13 cellular contexts compared by ENCODE assay signal in the genomic region with DNA sequence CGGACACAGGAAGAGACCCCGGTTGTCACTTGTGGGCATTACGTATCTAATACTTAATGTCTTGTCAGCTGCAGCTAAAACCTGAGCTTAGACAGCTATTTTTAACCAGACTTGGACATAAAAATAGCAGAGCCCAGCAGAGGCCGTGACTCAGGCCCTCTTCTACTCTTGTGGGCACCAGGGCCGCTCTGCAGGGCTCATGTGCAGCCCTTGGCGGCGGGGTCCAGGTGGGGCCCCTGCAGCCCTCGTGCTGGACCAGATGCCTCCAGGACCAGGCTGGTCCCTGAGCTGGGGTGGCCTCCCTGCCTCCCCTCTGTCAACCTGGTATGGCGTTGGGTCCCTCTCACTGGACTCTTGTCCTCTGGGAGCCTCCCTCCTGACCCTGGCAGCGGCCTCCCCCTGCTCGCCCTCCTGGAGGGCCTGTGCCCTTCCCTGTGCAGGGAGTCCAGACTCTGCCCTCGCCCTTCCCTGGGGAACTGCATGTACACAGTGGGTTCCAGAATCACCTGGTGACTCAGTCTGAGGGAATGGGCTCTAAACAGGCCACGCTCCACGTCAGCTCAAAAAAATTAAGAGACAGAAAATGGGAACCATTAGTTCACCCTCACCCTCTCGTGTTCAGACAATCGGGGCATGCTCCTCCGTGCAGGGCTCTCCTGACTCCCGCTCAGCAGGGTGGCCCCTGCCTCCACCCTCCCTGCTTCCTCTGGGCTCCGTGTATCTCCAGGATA. TPM values are rescaled to one million over a fixed set of nuclear protein-coding genes. Genes with fewer than 3 reads are reported as not detected.
DNase-seq lines count a peak whose midpoint lies in the region; ATAC-seq, FAIRE-seq and TF ChIP-seq lines count a peak whose summit lies in the region.
"Had no signal": no experiment of that assay in that cellular context is flagged by ENCODE, and none has a peak within 500 bp of the region (broad histone marks: within the 10 kb centered on the region; RNA-seq: fewer than 3 reads in every experiment).

No MANE protein-coding gene starts in this region.

- DNase-seq in ELR (ENCODE audit: low read depth) (peak; percentile 95), RCC 7860 (ENCODE audit: low spot score) (peak; percentile 86), fibroblast of peridontal ligament (ENCODE audit: extremely low read depth) (peak; percentile 45), gastrocnemius medialis (peak; percentile 53 to 78), hypothalamus (lab: John Stamatoyannopoulos, UW) (no peak)
- DNase-seq in activated CD4-positive, alpha-beta T cell treated with anti-CD3 and anti-CD28 coated beads, Interleukin-2, amount 10 ng/mL, durations not matched to agents 7 days and 5 days, result no peak
- DNase-seq: activated CD4-positive, alpha-beta T cell treated with anti-CD3 and anti-CD28 coated beads, Interleukin-2, amount 50 U/mL, for 1 hour; DND-41; foreskin melanocyte; midbrain; NCI-H2081 treated with DMSO at 0.1 percent for 48 hours; SHP77 had no signal

- H3K4me1 Mint-ChIP-seq in activated CD4-positive, alpha-beta T cell treated with anti-CD3 and anti-CD28 coated beads, Interleukin-2, amount 10 ng/mL, durations not matched to agents 7 days and 5 days, result peaks cover 24% of the 10 kb centered on the region

- no peaks in the 10 kb centered on the region for H3K27me3 ChIP-seq in gastrocnemius medialis

- no peaks in the 10 kb centered on the region for H3K27me3 Mint-ChIP-seq in activated CD4-positive, alpha-beta T cell treated with anti-CD3 and anti-CD28 coated beads, Interleukin-2, amount 10 ng/mL, durations not matched to agents 7 days and 5 days

- TF ChIP-seq CTCF in gastrocnemius medialis (IDR thresholded peaks at IDR 0.05 in 4 of 5, conservative IDR thresholded peaks at IDR 0.05 in 1 of 5), result no peak

- ATAC-seq in gastrocnemius medialis, result peak; percentile 83 to 85
- no peak for ATAC-seq in GM21381 (IDR thresholded peaks at IDR 0.05; ENCODE audit: unreplicated experiment)

- H3K27ac Mint-ChIP-seq in activated CD4-positive, alpha-beta T cell treated with anti-CD3 and anti-CD28 coated beads, Interleukin-2, amount 10 ng/mL, durations not matched to agents 7 days and 5 days, result no peak overlapping the region

- peaks cover 31 to 35% of the 10 kb centered on the region in 2 donors for H3K4me1 ChIP-seq in gastrocnemius medialis

- in situ Hi-C loops in gastrocnemius medialis (cut with MboI; ENCODE audit: low sequenced_read_pairs in 4 of 4), result loop anchor here in 1 of 4 donors (25.0 kb wide), 1 partner anchor 391 kb away; a partner anchor contains a TSS

- peak; percentile 5 to 27 for TF ChIP-seq POLR2A in gastrocnemius medialis (IDR thresholded peaks at IDR 0.05)

- CTCF ChIA-PET in activated CD4-positive, alpha-beta T cell treated with anti-CD3 and anti-CD28 coated beads, Interleukin-2, amount 10 ng/mL, durations not matched to agents 7 days and 5 days (lab: Charles Lee), result interaction anchor here (1.6 kb wide), 1 partner anchor 11 kb away, joined by 3 read pairs; no protein-coding TSS in a partner anchor

- H3K36me3 ChIP-seq in gastrocnemius medialis, result no peaks in the 10 kb centered on the region

- H3K9me3 Mint-ChIP-seq in activated CD4-positive, alpha-beta T cell treated with anti-CD3 and anti-CD28 coated beads, Interleukin-2, amount 10 ng/mL, durations not matched to agents 7 days and 5 days, result no peaks in the 10 kb centered on the region

- H3K4me3 ChIP-seq in gastrocnemius medialis, result peak overlapping the region; percentile 32 to 55 (median 38)

- H3K9me3 ChIP-seq in gastrocnemius medialis, result no peaks in the 10 kb centered on the region

- peak overlapping the region; percentile 80 to 91 (median 87) for H3K27ac ChIP-seq in gastrocnemius medialis

- intact Hi-C loops in gastrocnemius medialis (cut with DNase I; ENCODE audit: low total_unique reads), result loop anchor here (2.0 to 5.0 kb wide), 4 partner anchors 20 to 381 kb away; a partner anchor contains a TSS

- peaks cover 3% of the 10 kb centered on the region for H3K36me3 Mint-ChIP-seq in activated CD4-positive, alpha-beta T cell treated with anti-CD3 and anti-CD28 coated beads, Interleukin-2, amount 10 ng/mL, durations not matched to agents 7 days and 5 days (ENCODE audit: low read depth)

- no peak overlapping the region for H3K4me3 Mint-ChIP-seq in activated CD4-positive, alpha-beta T cell treated with anti-CD3 and anti-CD28 coated beads, Interleukin-2, amount 10 ng/mL, durations not matched to agents 7 days and 5 days

- POLR2A ChIA-PET in activated CD4-positive, alpha-beta T cell treated with anti-CD3 and anti-CD28 coated beads, Interleukin-2, amount 10 ng/mL, durations not matched to agents 7 days and 5 days (lab: Charles Lee), result interaction anchor here (0.6 kb wide), 1 partner anchor 11 kb away, joined by 3 read pairs; no protein-coding TSS in a partner anchor

- FAIRE-seq in RCC 7860 (lab: Jason Lieb, UNC), result peak; percentile 34

RNA-seq across cellular contexts. Expression of a gene that starts 9.7 kb away (rescaled TPM):
- total RNA-seq in gastrocnemius medialis, result 1 to 10 TPM in 3 of 4 donors, under 1 TPM in 1; 0.15 to 2.2 (median 1.5) TPM
- total RNA-seq in activated CD4-positive, alpha-beta T cell treated with anti-CD3 and anti-CD28 coated beads, Interleukin-2, amount 10 ng/mL, durations not matched to agents 7 days and 5 days, result 1 to 10 TPM; 4.1 to 4.6 TPM

RNA-seq across cellular contexts. Expression of a gene that starts 52.2 kb away (rescaled TPM):
- 100 to 1,000 TPM in 3 of 4 donors, 10 to 100 TPM in 1; 81.7 to 215 (median 191) TPM for total RNA-seq in gastrocnemius medialis
- 10 to 100 TPM; 78.8 to 90.7 TPM for total RNA-seq in activated CD4-positive, alpha-beta T cell treated with anti-CD3 and anti-CD28 coated beads, Interleukin-2, amount 10 ng/mL, durations not matched to agents 7 days and 5 days

Comparison
In these comparisons a context has a peak if more than half of its experiments do, and no peak if none do; other contexts are left out.
1. DNase-seq: peak in ELR (single experiment), RCC 7860 (single experiment), fibroblast of peridontal ligament (single experiment) and gastrocnemius medialis (2 of 2); none in hypothalamus (0 of 51) and activated CD4-positive, alpha-beta T cell treated with anti-CD3 and anti-CD28 coated beads, Interleukin-2, amount 10 ng/mL, durations not matched to agents 7 days and 5 days (single experiment).